17 cellular contexts compared by ENCODE assay signal in genomic region chr5:133843911-133844310, GRCh38.
A peak's percentile ranks its signal among the peaks of the same experiment; 100 is the strongest.
DNase-seq lines count a peak whose midpoint lies in the region; ATAC-seq lines count a peak whose summit lies in the region.
"Had no signal": no experiment of that assay in that cellular context is flagged by ENCODE, and none has a peak within 500 bp of the region (broad histone marks: within the 10 kb centered on the region; RNA-seq: fewer than 3 reads in every experiment).

No MANE protein-coding gene starts in this region.

- no peak for ATAC-seq in GM18870 (IDR thresholded peaks at IDR 0.05; ENCODE audit: unreplicated experiment)
- ATAC-seq: CD8-positive, alpha-beta T cell; Right ventricle myocardium inferior had no signal

- no peak overlapping the region for H3K4me3 Mint-ChIP-seq in activated naive CD4-positive, alpha-beta T cell treated with anti-CD3 and anti-CD28 coated beads, Interleukin-2, amount 10 ng/mL, durations not matched to agents 7 days and 5 days
- H3K4me3 Mint-ChIP-seq in activated naive CD4-positive, alpha-beta T cell treated with anti-CD3 and anti-CD28 coated beads for 36 hours, result no peak overlapping the region
- H3K4me3 Mint-ChIP-seq: CD8-positive, alpha-beta T cell had no signal

- DNase-seq in activated naive CD4-positive, alpha-beta T cell treated with anti-CD3 and anti-CD28 coated beads, Interleukin-2, amount 10 ng/mL, durations not matched to agents 7 days and 5 days, result no peak
- no peak for DNase-seq in activated naive CD4-positive, alpha-beta T cell treated with anti-CD3 and anti-CD28 coated beads for 36 hours
- DNase-seq in NCI-H69 (lab: John Stamatoyannopoulos, UW) (peak; percentile 65), islet precursor cell (peak; percentile 35), COLO829 (ENCODE audit: low spot score) (no peak), anterior cingulate cortex (lab: John Stamatoyannopoulos, UW) (no peak)
- DNase-seq: ACHN; C1 segment of cervical spinal cord; CD8-positive, alpha-beta T cell; IMR-90; NCI-H1092 treated with DMSO at 0.1 percent for 48 hours; NCI-H2081 treated with DMSO at 0.1 percent for 48 hours; NCI-H446 treated with DMSO at 0.1 percent for 48 hours; NCI-H748 treated with DMSO at 0.1 percent for 48 hours; OCI-M1 had no signal

- no peaks in the 10 kb centered on the region for H3K9me3 Mint-ChIP-seq in activated naive CD4-positive, alpha-beta T cell treated with anti-CD3 and anti-CD28 coated beads, Interleukin-2, amount 10 ng/mL, durations not matched to agents 7 days and 5 days
- H3K9me3 Mint-ChIP-seq in activated naive CD4-positive, alpha-beta T cell treated with anti-CD3 and anti-CD28 coated beads for 36 hours, result no peaks in the 10 kb centered on the region
- H3K9me3 Mint-ChIP-seq: CD8-positive, alpha-beta T cell had no signal

- intact Hi-C loops in activated naive CD4-positive, alpha-beta T cell treated with anti-CD3 and anti-CD28 coated beads for 36 hours (cut with micrococcal nuclease), result no loop called here

- CTCF ChIA-PET in activated naive CD4-positive, alpha-beta T cell treated with anti-CD3 and anti-CD28 coated beads, Interleukin-2, amount 10 ng/mL, durations not matched to agents 7 days and 5 days (lab: Charles Lee), result interaction anchor here (1.8 kb wide), 1 partner anchor 25 kb away, joined by 6 read pairs; no protein-coding TSS in a partner anchor
- CTCF ChIA-PET in activated naive CD4-positive, alpha-beta T cell treated with anti-CD3 and anti-CD28 coated beads for 36 hours (lab: Charles Lee), result interaction anchor here (0.6 to 3.4 kb wide), 2 partner anchors 25 to 319 kb away, joined by 3 to 9 read pairs; no protein-coding TSS in a partner anchor

- no peaks in the 10 kb centered on the region for H3K36me3 Mint-ChIP-seq in activated naive CD4-positive, alpha-beta T cell treated with anti-CD3 and anti-CD28 coated beads, Interleukin-2, amount 10 ng/mL, durations not matched to agents 7 days and 5 days
- no peaks in the 10 kb centered on the region for H3K36me3 Mint-ChIP-seq in activated naive CD4-positive, alpha-beta T cell treated with anti-CD3 and anti-CD28 coated beads for 36 hours (ENCODE audit: low read depth)
- H3K36me3 Mint-ChIP-seq: CD8-positive, alpha-beta T cell had no signal

- H3K27me3 Mint-ChIP-seq in activated naive CD4-positive, alpha-beta T cell treated with anti-CD3 and anti-CD28 coated beads, Interleukin-2, amount 10 ng/mL, durations not matched to agents 7 days and 5 days, result peaks cover 47% of the 10 kb centered on the region
- H3K27me3 Mint-ChIP-seq in activated naive CD4-positive, alpha-beta T cell treated with anti-CD3 and anti-CD28 coated beads for 36 hours (ENCODE audit: low read depth), result peaks cover 3% of the 10 kb centered on the region

- peaks cover 16% of the 10 kb centered on the region for H3K4me1 Mint-ChIP-seq in activated naive CD4-positive, alpha-beta T cell treated with anti-CD3 and anti-CD28 coated beads, Interleukin-2, amount 10 ng/mL, durations not matched to agents 7 days and 5 days
- H3K4me1 Mint-ChIP-seq in activated naive CD4-positive, alpha-beta T cell treated with anti-CD3 and anti-CD28 coated beads for 36 hours (ENCODE audit: low read depth), result peaks cover 4% of the 10 kb centered on the region

- H3K27ac Mint-ChIP-seq in activated naive CD4-positive, alpha-beta T cell treated with anti-CD3 and anti-CD28 coated beads, Interleukin-2, amount 10 ng/mL, durations not matched to agents 7 days and 5 days, result peak overlapping the region; percentile 45
- H3K27ac Mint-ChIP-seq in activated naive CD4-positive, alpha-beta T cell treated with anti-CD3 and anti-CD28 coated beads for 36 hours, result no peak overlapping the region
- H3K27ac Mint-ChIP-seq: CD8-positive, alpha-beta T cell had no signal

Comparison
In these comparisons a context has a peak if more than half of its experiments do, and no peak if none do; other contexts are left out.
1. DNase-seq: peak in NCI-H69 (single experiment) and islet precursor cell (single experiment); none in activated naive CD4-positive, alpha-beta T cell treated with anti-CD3 and anti-CD28 coated beads, Interleukin-2, amount 10 ng/mL, durations not matched to agents 7 days and 5 days (single experiment), activated naive CD4-positive, alpha-beta T cell treated with anti-CD3 and anti-CD28 coated beads for 36 hours (single experiment), COLO829 (single experiment) and anterior cingulate cortex (0 of 58).